ENCODE assay signal across 19 cellular contexts in genomic region chr22:20186183-20186870, GRCh38. TPM values are rescaled to one million over a fixed set of nuclear protein-coding genes. Genes with fewer than 3 reads are reported as not detected.
DNase-seq lines count a peak whose midpoint lies in the region; ATAC-seq and TF ChIP-seq lines count a peak whose summit lies in the region.
"Had no signal": no experiment of that assay in that cellular context is flagged by ENCODE, and none has a peak within 500 bp of the region (broad histone marks: within the 10 kb centered on the region; RNA-seq: fewer than 3 reads in every experiment).

No MANE protein-coding gene starts in this region.

- H3K4me1 Mint-ChIP-seq in stimulated activated memory B cell treated with anti-CD40 and anti-IgM and Interleukin-4, amounts not matched to agents 10 μg/mL and 1 μg/mL and 100 μg/mL, for 72 hours = no peaks in the 10 kb centered on the region
- H3K4me1 Mint-ChIP-seq in mesothelial cell of epicardium = no peaks in the 10 kb centered on the region
- H3K4me1 Mint-ChIP-seq in activated T-cell treated with anti-CD3 and anti-CD28 coated beads, Interleukin-2, amount 50 U/mL, for 24 hours (ENCODE audit: low read depth) = no peaks in the 10 kb centered on the region
- H3K4me1 Mint-ChIP-seq: activated T-helper 17 cell treated with anti-CD3 and anti-CD28 coated beads, Interleukin-2, amount 50 U/mL, for 72 hours; naive thymus-derived CD4-positive, alpha-beta T cell had no signal

- H3K27ac Mint-ChIP-seq in stimulated activated memory B cell treated with anti-CD40 and anti-IgM and Interleukin-4, amounts not matched to agents 10 μg/mL and 1 μg/mL and 100 μg/mL, for 72 hours = no peak overlapping the region
- no peak overlapping the region for H3K27ac Mint-ChIP-seq in mesothelial cell of epicardium
- no peak overlapping the region for H3K27ac Mint-ChIP-seq in activated T-cell treated with anti-CD3 and anti-CD28 coated beads, Interleukin-2, amount 50 U/mL, for 24 hours
- H3K27ac Mint-ChIP-seq: activated T-helper 17 cell treated with anti-CD3 and anti-CD28 coated beads, Interleukin-2, amount 50 U/mL, for 72 hours; T-helper 17 cell had no signal

- ATAC-seq in stimulated activated memory B cell treated with anti-CD40 and anti-IgM and Interleukin-4, amounts not matched to agents 10 μg/mL and 1 μg/mL and 100 μg/mL, for 72 hours = no peak
- ATAC-seq in GM19035 (IDR thresholded peaks at IDR 0.05; ENCODE audit: unreplicated experiment) = no peak
- ATAC-seq: activated T-helper 17 cell treated with anti-CD3 and anti-CD28 coated beads, Interleukin-2, amount 50 U/mL, for 72 hours; naive thymus-derived CD4-positive, alpha-beta T cell; Panc1; stimulated activated naive CD8-positive, alpha-beta T cell treated with anti-CD3 and anti-CD28 coated beads, Interleukin-15, Interleukin-2, amounts not matched to agents 100 U/mL and 50 U/mL, for 24 hours; T-helper 17 cell had no signal

- no peak overlapping the region for H3K4me3 ChIP-seq in epithelial cell of proximal tubule (ENCODE audit: low read depth, low read length)
- H3K4me3 ChIP-seq: sigmoid colon had no signal

- peaks cover 37% of the 10 kb centered on the region for H3K27me3 Mint-ChIP-seq in stimulated activated memory B cell treated with anti-CD40 and anti-IgM and Interleukin-4, amounts not matched to agents 10 μg/mL and 1 μg/mL and 100 μg/mL, for 72 hours
- peaks cover 2% of the 10 kb centered on the region for H3K27me3 Mint-ChIP-seq in mesothelial cell of epicardium (ENCODE audit: low read depth)
- no peaks in the 10 kb centered on the region for H3K27me3 Mint-ChIP-seq in activated T-cell treated with anti-CD3 and anti-CD28 coated beads, Interleukin-2, amount 50 U/mL, for 24 hours
- H3K27me3 Mint-ChIP-seq: activated T-helper 17 cell treated with anti-CD3 and anti-CD28 coated beads, Interleukin-2, amount 50 U/mL, for 72 hours; naive thymus-derived CD4-positive, alpha-beta T cell had no signal

- no peaks in the 10 kb centered on the region for H3K9me3 Mint-ChIP-seq in stimulated activated memory B cell treated with anti-CD40 and anti-IgM and Interleukin-4, amounts not matched to agents 10 μg/mL and 1 μg/mL and 100 μg/mL, for 72 hours
- no peaks in the 10 kb centered on the region for H3K9me3 Mint-ChIP-seq in mesothelial cell of epicardium
- H3K9me3 Mint-ChIP-seq in activated T-cell treated with anti-CD3 and anti-CD28 coated beads, Interleukin-2, amount 50 U/mL, for 24 hours = no peaks in the 10 kb centered on the region
- H3K9me3 Mint-ChIP-seq: activated T-helper 17 cell treated with anti-CD3 and anti-CD28 coated beads, Interleukin-2, amount 50 U/mL, for 72 hours had no signal

- DNase-seq in 8988T (peak; percentile 77), NCI-H82 (lab: John Stamatoyannopoulos, UW) (peak; percentile 80), epithelial cell of proximal tubule (ENCODE audit: low read depth) (no peak), mesothelial cell of epicardium (ENCODE audit: low spot score in 2 of 2, unreplicated experiment in 2 of 2) (no peak)
- DNase-seq in activated T-cell treated with anti-CD3 and anti-CD28 coated beads, Interleukin-2, amount 50 U/mL, for 24 hours = no peak
- DNase-seq: activated CD4-positive, alpha-beta T cell treated with anti-CD3 and anti-CD28 coated beads, Interleukin-2, amount 50 U/mL, for 1 hour; effector memory CD4-positive, alpha-beta T cell; naive thymus-derived CD4-positive, alpha-beta T cell; NCI-H187 treated with DMSO at 0.1 percent for 48 hours; sigmoid colon; stimulated activated naive CD8-positive, alpha-beta T cell treated with anti-CD3 and anti-CD28 coated beads, Interleukin-15, Interleukin-2, amounts not matched to agents 100 U/mL and 50 U/mL, for 24 hours; T-helper 17 cell had no signal

- TF ChIP-seq CTCF in GM12873 (IDR thresholded peaks at IDR 0.05; ENCODE audit: insufficient read depth, low read depth, low read length, missing control alignments) (peak; percentile 33), epithelial cell of proximal tubule (conservative IDR thresholded peaks at IDR 0.05; ENCODE audit: low read depth, low read length) (peak; percentile 20), mesothelial cell of epicardium (IDR thresholded peaks at IDR 0.05; ENCODE audit: unreplicated experiment) (no peak)

- no peak overlapping the region for H3K4me3 Mint-ChIP-seq in stimulated activated memory B cell treated with anti-CD40 and anti-IgM and Interleukin-4, amounts not matched to agents 10 μg/mL and 1 μg/mL and 100 μg/mL, for 72 hours
- H3K4me3 Mint-ChIP-seq in mesothelial cell of epicardium = no peak overlapping the region
- H3K4me3 Mint-ChIP-seq in activated T-cell treated with anti-CD3 and anti-CD28 coated beads, Interleukin-2, amount 50 U/mL, for 24 hours = no peak overlapping the region
- H3K4me3 Mint-ChIP-seq: activated T-helper 17 cell treated with anti-CD3 and anti-CD28 coated beads, Interleukin-2, amount 50 U/mL, for 72 hours; naive thymus-derived CD4-positive, alpha-beta T cell; T-helper 17 cell had no signal

- H3K36me3 Mint-ChIP-seq in stimulated activated memory B cell treated with anti-CD40 and anti-IgM and Interleukin-4, amounts not matched to agents 10 μg/mL and 1 μg/mL and 100 μg/mL, for 72 hours = no peaks in the 10 kb centered on the region
- H3K36me3 Mint-ChIP-seq in mesothelial cell of epicardium = no peaks in the 10 kb centered on the region
- H3K36me3 Mint-ChIP-seq in activated T-cell treated with anti-CD3 and anti-CD28 coated beads, Interleukin-2, amount 50 U/mL, for 24 hours (ENCODE audit: low read depth) = no peaks in the 10 kb centered on the region
- H3K36me3 Mint-ChIP-seq: naive thymus-derived CD4-positive, alpha-beta T cell had no signal

RNA-seq across cellular contexts. Expression of gene CCDC188, which starts 35.5 kb away (rescaled TPM):
- total RNA-seq in epithelial cell of proximal tubule (0.36 TPM in 1 of 2 replicates, not detected in the other), mesothelial cell of epicardium (not detected in 3 replicates)
- total RNA-seq: G401; left lobe of liver; naive thymus-derived CD4-positive, alpha-beta T cell had no signal

RNA-seq across cellular contexts. Expression of gene ZDHHC8, which starts 54.7 kb away (rescaled TPM):
- 14.8 and 37.8 TPM in 2 replicates for total RNA-seq in epithelial cell of proximal tubule
- total RNA-seq in mesothelial cell of epicardium = 82.4 to 86.2 TPM (median 82.4 TPM) in 3 replicates

Comparison
In these comparisons a context has a peak if more than half of its experiments do, and no peak if none do; other contexts are left out.
1. DNase-seq: peak in 8988T (single experiment) and NCI-H82 (single experiment); none in epithelial cell of proximal tubule (single experiment), mesothelial cell of epicardium (0 of 2) and activated T-cell treated with anti-CD3 and anti-CD28 coated beads, Interleukin-2, amount 50 U/mL, for 24 hours (single experiment).